In genomic region chr14:88364710-88365413, GRCh38 we compare ENCODE assay signal across 19 cellular contexts. TPM values are rescaled to one million over a fixed set of nuclear protein-coding genes. Genes with fewer than 3 reads are reported as not detected.
DNase-seq lines count a peak whose midpoint lies in the region; ATAC-seq, FAIRE-seq and TF ChIP-seq lines count a peak whose summit lies in the region.
"Had no signal": no experiment of that assay in that cellular context is flagged by ENCODE, and none has a peak within 500 bp of the region (broad histone marks: within the 10 kb centered on the region; RNA-seq: fewer than 3 reads in every experiment).

No MANE protein-coding gene starts in this region.

- H4K20me1 ChIP-seq in GM23338 (replicated peaks; ENCODE audit: insufficient read depth): no peaks in the 10 kb centered on the region

- H3K36me3 ChIP-seq in GM23338 (ENCODE audit: insufficient read depth) (no peaks in the 10 kb centered on the region), NT2/D1 (ENCODE audit: insufficient read depth, insufficient read length, low read length) (no peaks in the 10 kb centered on the region)

- no peak overlapping the region for H2AFZ ChIP-seq in GM23338

- H3K9ac ChIP-seq in NT2/D1 (ENCODE audit: insufficient read length, low read depth): no peak overlapping the region

- H3K4me1 Mint-ChIP-seq in GM23338: peaks cover 49% of the 10 kb centered on the region
- peaks cover 44% of the 10 kb centered on the region for H3K4me1 Mint-ChIP-seq in neural crest cell
- H3K4me1 Mint-ChIP-seq in activated CD4-positive, alpha-beta memory T cell treated with anti-CD3 and anti-CD28 coated beads for 36 hours (ENCODE audit: low read depth): no peaks in the 10 kb centered on the region

- TF ChIP-seq CTCF in GM23338 (conservative IDR thresholded peaks at IDR 0.05; ENCODE audit: low read depth in 2 of 2) (no peak), neural crest cell (conservative IDR thresholded peaks at IDR 0.05) (no peak), D721Med (IDR thresholded peaks at IDR 0.05; ENCODE audit: insufficient read depth, missing control alignments) (no peak)

- H3K36me3 Mint-ChIP-seq in GM23338 (ENCODE audit: low read depth) (no peaks in the 10 kb centered on the region), neural crest cell (ENCODE audit: low read depth) (no peaks in the 10 kb centered on the region)
- H3K36me3 Mint-ChIP-seq in activated CD4-positive, alpha-beta memory T cell treated with anti-CD3 and anti-CD28 coated beads for 36 hours: no peaks in the 10 kb centered on the region

- intact Hi-C loops in activated CD4-positive, alpha-beta memory T cell treated with anti-CD3 and anti-CD28 coated beads for 36 hours (cut with micrococcal nuclease): no loop called here

- FAIRE-seq in D721Med (lab: Jason Lieb, UNC): no peak
- FAIRE-seq: A549 had no signal

- H3K27ac Mint-ChIP-seq in GM23338: peak overlapping the region; percentile 98
- H3K27ac Mint-ChIP-seq in neural crest cell (ENCODE audit: unreplicated experiment): no peak overlapping the region
- H3K27ac Mint-ChIP-seq in activated CD4-positive, alpha-beta memory T cell treated with anti-CD3 and anti-CD28 coated beads for 36 hours: no peak overlapping the region

- H3K4me1 ChIP-seq in GM23338 (ENCODE audit: insufficient read depth) (peaks cover 48% of the 10 kb centered on the region), NT2/D1 (ENCODE audit: insufficient read depth, insufficient read length) (no peaks in the 10 kb centered on the region)
- H3K4me1 ChIP-seq: A549 had no signal

- H3K9me3 ChIP-seq in NT2/D1 (ENCODE audit: insufficient read depth, low read length): peaks cover 21% of the 10 kb centered on the region
- H3K9me3 ChIP-seq: A549 had no signal

- peaks cover 4% of the 10 kb centered on the region for H3K27me3 Mint-ChIP-seq in GM23338 (ENCODE audit: insufficient read depth, low read depth, poor library complexity)
- no peaks in the 10 kb centered on the region for H3K27me3 Mint-ChIP-seq in neural crest cell (ENCODE audit: low read depth)
- peaks cover 13% of the 10 kb centered on the region for H3K27me3 Mint-ChIP-seq in activated CD4-positive, alpha-beta memory T cell treated with anti-CD3 and anti-CD28 coated beads for 36 hours

- H3K9me2 ChIP-seq in GM23338 (ENCODE audit: insufficient read depth): no peaks in the 10 kb centered on the region; the same call in none of the 2 replicates

- H3K27me3 ChIP-seq in GM23338 (ENCODE audit: insufficient read depth) (no peaks in the 10 kb centered on the region), NT2/D1 (ENCODE audit: insufficient read depth, insufficient read length) (no peaks in the 10 kb centered on the region)

- peak overlapping the region; percentile 64 for H3K4me2 ChIP-seq in GM23338
- H3K4me2 ChIP-seq: A549 had no signal

- H3K27ac ChIP-seq in GM23338 (ENCODE audit: low read depth): peak overlapping the region; percentile 88
- H3K27ac ChIP-seq: A549, C4-2B had no signal

- no peaks in the 10 kb centered on the region for H3K79me2 ChIP-seq in GM23338 (replicated peaks; ENCODE audit: insufficient read depth)

- H3K4me3 ChIP-seq in GM23338 (peak overlapping the region; percentile 29), NT2/D1 (ENCODE audit: insufficient read length, low read depth) (no peak overlapping the region)
- H3K4me3 ChIP-seq: A549 had no signal

- ATAC-seq in GM23338: peak; percentile 95
- no peak for ATAC-seq in HG02852 (IDR thresholded peaks at IDR 0.05; ENCODE audit: unreplicated experiment)
- ATAC-seq: A549, HCT116 had no signal

- H3K9me3 Mint-ChIP-seq in GM23338 (no peaks in the 10 kb centered on the region), neural crest cell (peaks cover 3% of the 10 kb centered on the region)
- H3K9me3 Mint-ChIP-seq in activated CD4-positive, alpha-beta memory T cell treated with anti-CD3 and anti-CD28 coated beads for 36 hours: no peaks in the 10 kb centered on the region

- POLR2A ChIA-PET in activated CD4-positive, alpha-beta memory T cell treated with anti-CD3 and anti-CD28 coated beads for 36 hours (lab: Charles Lee): no interaction called here

- peak overlapping the region; percentile 51 for H3K4me3 Mint-ChIP-seq in GM23338
- peak overlapping the region; percentile 60 for H3K4me3 Mint-ChIP-seq in neural crest cell
- H3K4me3 Mint-ChIP-seq in activated CD4-positive, alpha-beta memory T cell treated with anti-CD3 and anti-CD28 coated beads for 36 hours: no peak overlapping the region
- H3K4me3 Mint-ChIP-seq: IgD-negative memory B cell had no signal

- CTCF ChIA-PET in activated CD4-positive, alpha-beta memory T cell treated with anti-CD3 and anti-CD28 coated beads for 36 hours (lab: Charles Lee): no interaction called here

- no peaks in the 10 kb centered on the region for H3F3A ChIP-seq in GM23338 (replicated peaks; ENCODE audit: low read depth)

- DNase-seq in GM23338 (ENCODE audit: low spot score): peak; percentile 93
- DNase-seq in NT2/D1 (ENCODE audit: low read depth, low spot score): peak; percentile 67
- peak; percentile 89 for DNase-seq in iPS DF 19.7 (ENCODE audit: low read depth, low spot score)
- DNase-seq in neural crest cell (ENCODE audit: low read depth, low spot score): no peak
- DNase-seq in NCI-H748 (lab: John Stamatoyannopoulos, UW; ENCODE audit: unreplicated experiment): no peak
- no peak for DNase-seq in activated CD4-positive, alpha-beta memory T cell treated with anti-CD3 and anti-CD28 coated beads for 36 hours
- DNase-seq in D721Med (ENCODE audit: insufficient read length, low spot score): no peak
- DNase-seq: DMS153; NCI-H187 treated with DMSO at 0.1 percent for 48 hours; NCI-H345; NCI-H526 treated with DMSO at 0.1 percent for 48 hours; NK-92 treated with Interleukin-12 subunit alpha and Interleukin-12 subunit beta, amount 100 ng/mL, for 24 hours; RPMI8226 had no signal

TF ChIP-seq in GM23338, 12 proteins besides CTCF, POLR2A, EP300 and RAD21 (continues in another document):
- peak; percentile 97 for TF ChIP-seq ZNF462 (CRISPR knock-in tag; IDR thresholded peaks at IDR 0.05)
- no peak for TF ChIP-seq EZH2 (IDR thresholded peaks at IDR 0.05; ENCODE audit: low read depth, unreplicated experiment)

RNA-seq across cellular contexts. Expression of gene SPATA7, which starts 20.6 kb away (rescaled TPM):
- 11.7 and 16.5 TPM in 2 replicates for total RNA-seq in GM23338 (2014; rRNA removed; shearing (Covaris generic))
- 15.2 and 17.8 TPM in 2 replicates for polyA plus RNA-seq in GM23338 (2016; fragmentation: Nextera tagmentation; extraction: Ambion mirVana)
- 18.9 and 19.4 TPM in 2 replicates for total RNA-seq in neural crest cell
- total RNA-seq in activated CD4-positive, alpha-beta memory T cell treated with anti-CD3 and anti-CD28 coated beads for 36 hours: 1 to 10 TPM; 4.2 to 4.5 TPM

RNA-seq across cellular contexts. Expression of gene KCNK10, which starts 41.8 kb away (rescaled TPM):
- 1.0 TPM in 2 replicates for total RNA-seq in GM23338 (2014; rRNA removed; shearing (Covaris generic))
- polyA plus RNA-seq in GM23338 (2016; fragmentation: Nextera tagmentation; extraction: Ambion mirVana): 0.07 and 0.29 TPM in 2 replicates
- total RNA-seq in neural crest cell: 8.5 and 11.5 TPM in 2 replicates
- total RNA-seq in activated CD4-positive, alpha-beta memory T cell treated with anti-CD3 and anti-CD28 coated beads for 36 hours: not detected
- total RNA-seq: LHCN-M2 had no signal
- polyA plus RNA-seq: A549, IgD-negative memory B cell had no signal

Comparison
In these comparisons a context has a peak if more than half of its experiments do, and no peak if none do; other contexts are left out.
1. DNase-seq: peak in GM23338 (single experiment), NT2/D1 (single experiment) and iPS DF 19.7 (single experiment); none in neural crest cell (single experiment), NCI-H748 (single experiment), activated CD4-positive, alpha-beta memory T cell treated with anti-CD3 and anti-CD28 coated beads for 36 hours (single experiment) and D721Med (single experiment).